16 cellular contexts compared by ENCODE assay signal in genomic region chr18:79191418-79191817, GRCh38.
DNase-seq lines count a peak whose midpoint lies in the region; ATAC-seq and TF ChIP-seq lines count a peak whose summit lies in the region.
"Had no signal": no experiment of that assay in that cellular context is flagged by ENCODE, and none has a peak within 500 bp of the region (broad histone marks: within the 10 kb centered on the region; RNA-seq: fewer than 3 reads in every experiment).

No MANE protein-coding gene starts in this region.

- peaks cover 17% of the 10 kb centered on the region for H3K4me1 Mint-ChIP-seq in GM23338
- H3K4me1 Mint-ChIP-seq in effector memory CD8-positive, alpha-beta T cell (ENCODE audit: low read depth in 2 of 2): peaks cover 8 to 22% of the 10 kb centered on the region in 2 donors
- peaks cover 16 to 25% of the 10 kb centered on the region in 2 donors for H3K4me1 Mint-ChIP-seq in natural killer cell treated with Interleukin-12 subunit alpha and Interleukin-12 subunit beta and Interleukin-15 and Interleukin-18, amount 100 ng/mL, for 72 hours (ENCODE audit: low read depth in 2 of 2)
- H3K4me1 Mint-ChIP-seq: B cell had no signal

- no peak overlapping the region for H3K27ac ChIP-seq in GM23338 (ENCODE audit: low read depth)
- H3K27ac ChIP-seq in MM.1S (ENCODE audit: low read length): peak overlapping the region; percentile 28; the same call in 1 of the 2 replicates
- no peak overlapping the region for H3K27ac ChIP-seq in sigmoid colon
- no peak overlapping the region for H3K27ac ChIP-seq in coronary artery
- H3K27ac ChIP-seq: GM23248, HL-60 had no signal

- H2AFZ ChIP-seq in GM23338 (no peak overlapping the region), MM.1S (ENCODE audit: low read length) (no peak overlapping the region)
- H2AFZ ChIP-seq: GM23248 had no signal

- WGBS in sigmoid colon, 2 donors: 94 to 96% methylated on average over 4 of the region's 4 CpGs

- intact Hi-C loops in sigmoid colon (cut with DNase I): no loop called here

- ATAC-seq in GM23338 (no peak), HG02588 (IDR thresholded peaks at IDR 0.05; ENCODE audit: unreplicated experiment) (no peak)
- no peak for ATAC-seq in effector memory CD8-positive, alpha-beta T cell (replicated peaks)
- no peak for ATAC-seq in natural killer cell treated with Interleukin-12 subunit alpha and Interleukin-12 subunit beta and Interleukin-15 and Interleukin-18, amount 100 ng/mL, for 72 hours

- no peaks in the 10 kb centered on the region for H3K9me2 ChIP-seq in GM23338 (ENCODE audit: insufficient read depth)
- no peaks in the 10 kb centered on the region for H3K9me2 ChIP-seq in MM.1S (replicated peaks; ENCODE audit: insufficient read depth, low read length)

- H3K4me3 ChIP-seq in GM23338 (no peak overlapping the region), MM.1S (ENCODE audit: low read length) (no peak overlapping the region), sigmoid colon (no peak overlapping the region), coronary artery (no peak overlapping the region)
- H3K4me3 ChIP-seq: GM23248, HAP-1 had no signal

- no peaks in the 10 kb centered on the region for H3K79me2 ChIP-seq in GM23338 (replicated peaks; ENCODE audit: insufficient read depth)
- H3K79me2 ChIP-seq in MM.1S (ENCODE audit: low read length): no peaks in the 10 kb centered on the region

- TF ChIP-seq CTCF in GM23338 (conservative IDR thresholded peaks at IDR 0.05; ENCODE audit: low read depth in 2 of 2) (no peak), MM.1S (IDR thresholded peaks at IDR 0.05; ENCODE audit: low read length) (no peak), sigmoid colon (IDR thresholded peaks at IDR 0.05) (no peak), coronary artery (IDR thresholded peaks at IDR 0.05) (no peak)

- H3K27me3 Mint-ChIP-seq in GM23338 (ENCODE audit: insufficient read depth, low read depth, poor library complexity): peaks cover 3% of the 10 kb centered on the region
- H3K27me3 Mint-ChIP-seq in effector memory CD8-positive, alpha-beta T cell: no peaks in the 10 kb centered on the region
- H3K27me3 Mint-ChIP-seq in natural killer cell treated with Interleukin-12 subunit alpha and Interleukin-12 subunit beta and Interleukin-15 and Interleukin-18, amount 100 ng/mL, for 72 hours: no peaks in the 10 kb centered on the region
- H3K27me3 Mint-ChIP-seq: B cell; CD4-positive, alpha-beta T cell had no signal

- no peak overlapping the region for H3K4me3 Mint-ChIP-seq in GM23338
- no peak overlapping the region for H3K4me3 Mint-ChIP-seq in effector memory CD8-positive, alpha-beta T cell
- peak overlapping the region; percentile 39 for H3K4me3 Mint-ChIP-seq in natural killer cell treated with Interleukin-12 subunit alpha and Interleukin-12 subunit beta and Interleukin-15 and Interleukin-18, amount 100 ng/mL, for 72 hours
- H3K4me3 Mint-ChIP-seq: B cell; CD4-positive, alpha-beta T cell had no signal

- no peaks in the 10 kb centered on the region for H3K27me3 ChIP-seq in GM23338 (ENCODE audit: insufficient read depth)
- H3K27me3 ChIP-seq in MM.1S (replicated peaks; ENCODE audit: insufficient read depth, low read length): no peaks in the 10 kb centered on the region
- no peaks in the 10 kb centered on the region for H3K27me3 ChIP-seq in sigmoid colon

- H3K36me3 Mint-ChIP-seq in GM23338 (ENCODE audit: low read depth): no peaks in the 10 kb centered on the region; the same call in 2 of the 3 replicates
- peaks cover 15% of the 10 kb centered on the region for H3K36me3 Mint-ChIP-seq in effector memory CD8-positive, alpha-beta T cell (ENCODE audit: insufficient read depth)
- peaks cover 7% of the 10 kb centered on the region for H3K36me3 Mint-ChIP-seq in natural killer cell treated with Interleukin-12 subunit alpha and Interleukin-12 subunit beta and Interleukin-15 and Interleukin-18, amount 100 ng/mL, for 72 hours

- DNase-seq in GM23338 (ENCODE audit: low spot score) (no peak), MM.1S (no peak), GOT3 (lab: John Stamatoyannopoulos, UW) (no peak), sigmoid colon (no peak), coronary artery (ENCODE audit: low spot score) (no peak)
- no peak for DNase-seq in effector memory CD8-positive, alpha-beta T cell
- DNase-seq in natural killer cell treated with Interleukin-12 subunit alpha and Interleukin-12 subunit beta and Interleukin-15 and Interleukin-18, amount 100 ng/mL, for 72 hours (ENCODE audit: low spot score): no peak
- DNase-seq: C1 segment of cervical spinal cord; Calu3; CD4-positive, alpha-beta T cell; DMS 273 treated with DMSO at 0.1 percent for 48 hours; GM23248 had no signal

- no peak for TF ChIP-seq POLR2A in sigmoid colon (IDR thresholded peaks at IDR 0.05)

- no peaks in the 10 kb centered on the region for H3K9me3 ChIP-seq in MM.1S (replicated peaks; ENCODE audit: insufficient read depth, low read length)
- no peaks in the 10 kb centered on the region for H3K9me3 ChIP-seq in sigmoid colon
- H3K9me3 ChIP-seq: HAP-1 had no signal

- no peaks in the 10 kb centered on the region for H3F3A ChIP-seq in GM23338 (replicated peaks; ENCODE audit: low read depth)
- peaks cover 9% of the 10 kb centered on the region; the same call in 1 of the 2 replicates for H3F3A ChIP-seq in MM.1S (ENCODE audit: insufficient read depth, low read length)

- H3K4me2 ChIP-seq in GM23338: no peak overlapping the region
- H3K4me2 ChIP-seq in MM.1S (ENCODE audit: low read depth, low read length): no peak overlapping the region

- H3K9ac ChIP-seq in MM.1S (ENCODE audit: low read length): no peak overlapping the region
- H3K9ac ChIP-seq: GM23248 had no signal

- no peaks in the 10 kb centered on the region for H3K9me3 Mint-ChIP-seq in GM23338
- H3K9me3 Mint-ChIP-seq in effector memory CD8-positive, alpha-beta T cell: no peaks in the 10 kb centered on the region
- no peaks in the 10 kb centered on the region for H3K9me3 Mint-ChIP-seq in natural killer cell treated with Interleukin-12 subunit alpha and Interleukin-12 subunit beta and Interleukin-15 and Interleukin-18, amount 100 ng/mL, for 72 hours
- H3K9me3 Mint-ChIP-seq: CD4-positive, alpha-beta T cell had no signal

- peak overlapping the region; percentile 3; the same call in 1 of the 2 replicates for H3K27ac Mint-ChIP-seq in GM23338
- peak overlapping the region; percentile 9 to 88 for H3K27ac Mint-ChIP-seq in effector memory CD8-positive, alpha-beta T cell
- H3K27ac Mint-ChIP-seq in natural killer cell treated with Interleukin-12 subunit alpha and Interleukin-12 subunit beta and Interleukin-15 and Interleukin-18, amount 100 ng/mL, for 72 hours: peak overlapping the region; percentile 7 to 11
- H3K27ac Mint-ChIP-seq: B cell; CD4-positive, alpha-beta T cell had no signal

- H4K20me1 ChIP-seq in GM23338 (replicated peaks; ENCODE audit: insufficient read depth) (no peaks in the 10 kb centered on the region), MM.1S (ENCODE audit: insufficient read depth, low read length) (no peaks in the 10 kb centered on the region)

- TF ChIP-seq EP300 in sigmoid colon (IDR thresholded peaks at IDR 0.05): no peak

- no peaks in the 10 kb centered on the region for H3K36me3 ChIP-seq in GM23338 (ENCODE audit: insufficient read depth)
- no peaks in the 10 kb centered on the region for H3K36me3 ChIP-seq in MM.1S (replicated peaks; ENCODE audit: insufficient read depth, low read length)
- H3K36me3 ChIP-seq in sigmoid colon: peaks cover 0 to 39% (median 0%) of the 10 kb centered on the region in 4 donors
- H3K36me3 ChIP-seq: HAP-1 had no signal

- H3K4me1 ChIP-seq in GM23338 (ENCODE audit: insufficient read depth) (no peaks in the 10 kb centered on the region), MM.1S (ENCODE audit: low read length) (peaks cover 20% of the 10 kb centered on the region), sigmoid colon (no peaks in the 10 kb centered on the region)
- H3K4me1 ChIP-seq: HAP-1 had no signal

TF ChIP-seq in GM23338, 12 proteins besides CTCF, POLR2A, EP300 and RAD21 (continues in another document):
- TF ChIP-seq ZNF114 (CRISPR knock-in tag; IDR thresholded peaks at IDR 0.05) (no peak), NANOG (IDR thresholded peaks at IDR 0.05; ENCODE audit: borderline replicate concordance) (no peak), EZH2phosphoT487 (IDR thresholded peaks at IDR 0.05; ENCODE audit: unreplicated experiment) (no peak), ETS1 (IDR thresholded peaks at IDR 0.05) (no peak)
